ENCODE assay signal across 19 cellular contexts in genomic region chr17:33516645-33517044, GRCh38.
DNase-seq lines count a peak whose midpoint lies in the region; ATAC-seq and TF ChIP-seq lines count a peak whose summit lies in the region.
"Had no signal": no experiment of that assay in that cellular context is flagged by ENCODE, and none has a peak within 500 bp of the region (broad histone marks: within the 10 kb centered on the region; RNA-seq: fewer than 3 reads in every experiment).

No MANE protein-coding gene starts in this region.

- H4K8ac ChIP-seq in mesenchymal stem cell (ENCODE audit: low read length), result peak overlapping the region; percentile 19

- H3K4ac ChIP-seq in mesenchymal stem cell (ENCODE audit: low read depth in 1 of 2, low read length in 2 of 2), result no peak overlapping the region

- H2BK5ac ChIP-seq in mesenchymal stem cell (ENCODE audit: low read depth, low read length, poor library complexity, severe bottlenecking), result no peak overlapping the region

- ATAC-seq in SK-N-SH treated with all-trans-retinoic acid at 6 μM for 48 hours, result no peak
- ATAC-seq: A549; CD8-positive, alpha-beta T cell; GM12878 had no signal

- DNase-seq in SK-MEL-5 (ENCODE audit: low read depth, low spot score) (peak; percentile 15), dermis microvascular lymphatic vessel endothelial cell (ENCODE audit: low read depth in 2 of 2) (peak; percentile 39 to 56), mesenchymal stem cell (no peak), SJCRH30 (no peak), DMS79 treated with DMSO at 0.1 percent for 48 hours (lab: John Stamatoyannopoulos, UW) (no peak)
- DNase-seq: AML-193; Caco-2; Calu3; CD4-positive, alpha-beta T cell; CD8-positive, alpha-beta T cell; DND-41; EL; GDM1 had no signal

- H4K91ac ChIP-seq in mesenchymal stem cell (ENCODE audit: low read length), result no peak overlapping the region

- no peak overlapping the region for H3K14ac ChIP-seq in mesenchymal stem cell (ENCODE audit: low read length in 2 of 2)

- H3K27ac ChIP-seq in mesenchymal stem cell (ENCODE audit: low read length, poor library complexity, severe bottlenecking), result no peak overlapping the region
- no peak overlapping the region for H3K27ac ChIP-seq in SJCRH30
- H3K27ac ChIP-seq: 22Rv1; A549; BLaER1 treated with 17β-estradiol and CSF1 and Interleukin-3, amounts not matched to agents 10 nM and 100 nM; C4-2B had no signal

- 95% methylated on average over 2 of the region's 5 CpGs for WGBS in mesenchymal stem cell

- H3K4me2 ChIP-seq in mesenchymal stem cell (ENCODE audit: low read length, poor library complexity, severe bottlenecking), result no peak overlapping the region
- H3K4me2 ChIP-seq: A549; BLaER1 treated with 17β-estradiol and CSF1 and Interleukin-3, amounts not matched to agents 10 nM and 100 nM had no signal

- H3K18ac ChIP-seq in mesenchymal stem cell (ENCODE audit: low read depth in 1 of 2, low read length in 2 of 2), result no peak overlapping the region

- H3K27me3 ChIP-seq in mesenchymal stem cell (ENCODE audit: control insufficient read depth in 1 of 2, insufficient read depth in 1 of 2, low read length in 2 of 2) (peaks cover 0 to 41% of the 10 kb centered on the region in 2 experiments), SJCRH30 (no peaks in the 10 kb centered on the region; the same call in 1 of the 2 replicates)
- H3K27me3 ChIP-seq: BLaER1 treated with 17β-estradiol and CSF1 and Interleukin-3, amounts not matched to agents 10 nM and 100 nM had no signal

- no peak overlapping the region for H2BK15ac ChIP-seq in mesenchymal stem cell (ENCODE audit: low read depth, poor library complexity, severe bottlenecking)

- peak overlapping the region in 1 of 2 experiments; percentile 45 for H2BK12ac ChIP-seq in mesenchymal stem cell (ENCODE audit: low read length in 2 of 2)

- H3K9me3 ChIP-seq in mesenchymal stem cell (ENCODE audit: control insufficient read depth, low read length) (peaks cover 6% of the 10 kb centered on the region), SJCRH30 (replicated peaks) (no peaks in the 10 kb centered on the region)
- H3K9me3 ChIP-seq: A549, Caco-2 had no signal

- H3K79me1 ChIP-seq in mesenchymal stem cell (replicated peaks; ENCODE audit: low read length, poor library complexity, severe bottlenecking), result no peaks in the 10 kb centered on the region

- no peak overlapping the region for H2AFZ ChIP-seq in mesenchymal stem cell (ENCODE audit: low read depth, low read length)

- no peak overlapping the region for H2AK5ac ChIP-seq in mesenchymal stem cell (ENCODE audit: low read length, severe bottlenecking)

- no peak overlapping the region for H3K9ac ChIP-seq in mesenchymal stem cell (ENCODE audit: low read length)
- H3K9ac ChIP-seq: BLaER1 treated with 17β-estradiol and CSF1 and Interleukin-3, amounts not matched to agents 10 nM and 100 nM had no signal

- H2BK120ac ChIP-seq in mesenchymal stem cell (ENCODE audit: low read depth, low read length), result no peak overlapping the region

- H3K4me3 ChIP-seq in mesenchymal stem cell (ENCODE audit: insufficient read depth in 1 of 2, low read depth in 1 of 2, low read length in 2 of 2) (no peak overlapping the region), SJCRH30 (no peak overlapping the region)
- H3K4me3 ChIP-seq: A549; BLaER1 treated with 17β-estradiol and CSF1 and Interleukin-3, amounts not matched to agents 10 nM and 100 nM; GM12878 had no signal

- H3K4me1 ChIP-seq in mesenchymal stem cell (ENCODE audit: control insufficient read depth, insufficient read depth, low read depth, low read length) (no peaks in the 10 kb centered on the region), SJCRH30 (no peaks in the 10 kb centered on the region)
- H3K4me1 ChIP-seq: A549, Caco-2 had no signal

- in situ Hi-C loops in SK-MEL-5 (cut with HindIII; ENCODE audit: low pct_unique_long_range_greater_than_20kb, low sequenced_read_pairs), result no loop called here

- H3K36me3 ChIP-seq in mesenchymal stem cell (ENCODE audit: control insufficient read depth in 1 of 2, insufficient read depth in 2 of 2, low read depth in 1 of 2, low read length in 2 of 2) (no peaks in the 10 kb centered on the region), SJCRH30 (no peaks in the 10 kb centered on the region)
- H3K36me3 ChIP-seq: BLaER1 treated with 17β-estradiol and CSF1 and Interleukin-3, amounts not matched to agents 10 nM and 100 nM had no signal

- H3K23ac ChIP-seq in mesenchymal stem cell (ENCODE audit: low read length in 2 of 2), result no peak overlapping the region

TF ChIP-seq in SK-N-SH treated with all-trans-retinoic acid at 6 μM for 48 hours, 23 proteins besides CTCF, POLR2A, EP300 and RAD21:
- TF ChIP-seq GLIS3 (CRISPR knock-in tag; IDR thresholded peaks at IDR 0.05), result no peak
- TF ChIP-seq ESRRG (CRISPR knock-in tag; IDR thresholded peaks at IDR 0.05), result no peak
- no peak for TF ChIP-seq TSHZ2 (CRISPR knock-in tag; IDR thresholded peaks at IDR 0.05)
- no peak for TF ChIP-seq ARNTL (CRISPR knock-in tag; IDR thresholded peaks at IDR 0.05; ENCODE audit: borderline replicate concordance, low read depth)
- TF ChIP-seq CSRNP3 (CRISPR knock-in tag; IDR thresholded peaks at IDR 0.05), result no peak
- no peak for TF ChIP-seq ZNF70 (CRISPR knock-in tag; IDR thresholded peaks at IDR 0.05)
- TF ChIP-seq CREB5 (CRISPR knock-in tag; IDR thresholded peaks at IDR 0.05; ENCODE audit: low read depth), result no peak
- no peak for TF ChIP-seq POU6F1 (CRISPR knock-in tag; IDR thresholded peaks at IDR 0.05; ENCODE audit: borderline replicate concordance, low read depth)
- no peak for TF ChIP-seq ZFP3 (CRISPR knock-in tag; IDR thresholded peaks at IDR 0.05)
- no peak for TF ChIP-seq TOX (CRISPR knock-in tag; IDR thresholded peaks at IDR 0.05; ENCODE audit: borderline replicate concordance)

Comparison
In these comparisons a context has a peak if more than half of its experiments do, and no peak if none do; other contexts are left out.
1. DNase-seq: peak in SK-MEL-5 (single experiment) and dermis microvascular lymphatic vessel endothelial cell (2 of 2); none in mesenchymal stem cell (single experiment), SJCRH30 (0 of 2) and DMS79 treated with DMSO at 0.1 percent for 48 hours (single experiment).